In genomic region chr17:75430159-75430748, GRCh38 we compare ENCODE assay signal across 1 cellular context.
TF ChIP-seq lines count a peak whose summit lies in the region.

No MANE protein-coding gene starts in this region.

TF ChIP-seq in HepG2, 621 proteins besides CTCF, POLR2A, EP300 and RAD21 (continued from another document):
- TF ChIP-seq TFAP4 (IDR thresholded peaks at IDR 0.05; ENCODE audit: borderline replicate concordance, low read depth) = peak; percentile 71; the same call in 1 of the 2 replicates
- peak; percentile 90 for TF ChIP-seq HOXA3 (CRISPR knock-in tag; IDR thresholded peaks at IDR 0.05)
- peak; percentile 86 for TF ChIP-seq HDAC2 (CRISPR knock-in tag; IDR thresholded peaks at IDR 0.05)
- peak; percentile 80 for TF ChIP-seq MED1 (CRISPR knock-in tag; IDR thresholded peaks at IDR 0.05)
- no peak for TF ChIP-seq KAT7 (CRISPR knock-in tag; IDR thresholded peaks at IDR 0.05; ENCODE audit: borderline replicate concordance)
- peak; percentile 22; the same call in 1 of the 2 replicates for TF ChIP-seq THRA (CRISPR knock-in tag; IDR thresholded peaks at IDR 0.05; ENCODE audit: borderline replicate concordance)
- no peak for TF ChIP-seq PAF1 (CRISPR knock-in tag; IDR thresholded peaks at IDR 0.05)
- TF ChIP-seq ZNF205 (CRISPR knock-in tag; IDR thresholded peaks at IDR 0.05) = peak; percentile 49; the same call in 1 of the 2 replicates
- TF ChIP-seq RXRA (CRISPR knock-in tag; IDR thresholded peaks at IDR 0.05) = peak; percentile 67; the same call in 1 of the 2 replicates
- TF ChIP-seq ZNF530 (CRISPR knock-in tag; IDR thresholded peaks at IDR 0.05; ENCODE audit: low read depth) = no peak
- no peak for TF ChIP-seq ZNF75D (CRISPR knock-in tag; IDR thresholded peaks at IDR 0.05; ENCODE audit: borderline replicate concordance)
- TF ChIP-seq ZNF883 (CRISPR knock-in tag; IDR thresholded peaks at IDR 0.05; ENCODE audit: not compliant biosample characterization) = no peak
- peak; percentile 21 for TF ChIP-seq ZNF781 (CRISPR knock-in tag; IDR thresholded peaks at IDR 0.05; ENCODE audit: borderline replicate concordance, not compliant biosample characterization)
